32 cellular contexts compared by ENCODE assay signal in genomic region chr11:69354545-69354897, GRCh38.
"Had no signal": no experiment of that assay in that cellular context is flagged by ENCODE, and none has a peak within 500 bp of the region (broad histone marks: within the 10 kb centered on the region; RNA-seq: fewer than 3 reads in every experiment).

No MANE protein-coding gene starts in this region.

- DNase-seq: activated CD4-positive, alpha-beta T cell treated with anti-CD3 and anti-CD28 coated beads for 48 hours; activated CD4-positive, alpha-beta T cell treated with anti-CD3 and anti-CD28 coated beads, Interleukin-2, amount 50 U/mL, for 48 hours; activated CD8-positive, alpha-beta memory T cell treated with anti-CD3 and anti-CD28 coated beads, Interleukin-2, amount 10 ng/mL, durations not matched to agents 7 days and 5 days; activated effector memory CD4-positive, alpha-beta T cell treated with Interleukin-2 at 50 U/mL for 16 hours; activated naive CD4-positive, alpha-beta T cell treated with Interleukin-2 at 50 U/mL for 16 hours; central memory CD4-positive, alpha-beta T cell; dermis blood vessel endothelial cell; effector CD4-positive, alpha-beta T cell; esophagus squamous epithelium; foreskin melanocyte; left cardiac atrium; left ventricle myocardium superior; naive B cell; nephron progenitor cell; retina; stimulated activated CD4-positive, alpha-beta T cell treated with anti-CD3 and anti-CD28 coated beads, Interleukin-1b, Interleukin-23, amount 100 ng/mL, for 48 hours; stimulated activated CD4-positive, alpha-beta T cell treated with anti-CD3 and anti-CD28 coated beads, Interleukin-4, amount 100 ng/mL, for 4 hours; stimulated activated naive B cell treated with anti-CD40 and anti-IgM and Interleukin-4, amounts not matched to agents 10 μg/mL and 1 μg/mL and 100 μg/mL, for 72 hours; stomach; T-helper 17 cell; T1000; thyroid gland; WERI-Rb-1 had no signal

- ATAC-seq: activated CD4-positive, CD25-positive, alpha-beta regulatory T cell treated with anti-CD3 and anti-CD28 coated beads, Interleukin-2, amount 50 U/mL, for 24 hours; activated CD8-positive, alpha-beta memory T cell treated with anti-CD3 and anti-CD28 coated beads, Interleukin-2, amount 10 ng/mL, durations not matched to agents 7 days and 5 days; left cardiac atrium; left ventricle myocardium superior; stimulated activated naive B cell treated with anti-CD40 and anti-IgM and Interleukin-4, amounts not matched to agents 10 μg/mL and 1 μg/mL and 100 μg/mL, for 72 hours; T-helper 17 cell had no signal

- H3K4me3 ChIP-seq: breast epithelium, esophagus squamous epithelium, smooth muscle cell, stomach, thyroid gland, upper lobe of left lung, vagina had no signal

- H3K36me3 ChIP-seq: breast epithelium, esophagus squamous epithelium, neutrophil, stomach, thyroid gland, upper lobe of left lung, vagina, WERI-Rb-1 had no signal

- H3K4me3 Mint-ChIP-seq: activated CD8-positive, alpha-beta memory T cell treated with anti-CD3 and anti-CD28 coated beads, Interleukin-2, amount 10 ng/mL, durations not matched to agents 7 days and 5 days; activated naive CD8-positive, alpha-beta T cell; mesothelial cell of epicardium; naive B cell; nephron progenitor cell; stimulated activated naive B cell treated with anti-CD40 and anti-IgM and Interleukin-4, amounts not matched to agents 10 μg/mL and 1 μg/mL and 100 μg/mL, for 72 hours; T-helper 17 cell had no signal

- H3K36me3 Mint-ChIP-seq: activated CD8-positive, alpha-beta memory T cell treated with anti-CD3 and anti-CD28 coated beads, Interleukin-2, amount 10 ng/mL, durations not matched to agents 7 days and 5 days; activated naive CD8-positive, alpha-beta T cell; mesothelial cell of epicardium had no signal

- H3K27me3 ChIP-seq: neutrophil, thyroid gland, upper lobe of left lung, vagina had no signal

- H3K4me1 ChIP-seq: breast epithelium, stomach, thyroid gland, upper lobe of left lung, vagina had no signal

- H3K27me3 Mint-ChIP-seq: activated naive CD8-positive, alpha-beta T cell had no signal

- H3K27ac ChIP-seq: breast epithelium, epithelial cell of prostate, esophagus squamous epithelium, neutrophil, stomach, thyroid gland, upper lobe of left lung, vagina, WERI-Rb-1 had no signal

- H3K4me1 Mint-ChIP-seq: mesothelial cell of epicardium had no signal

- H3K9me3 ChIP-seq: neutrophil, thyroid gland had no signal

- H3K27ac Mint-ChIP-seq: activated CD8-positive, alpha-beta memory T cell treated with anti-CD3 and anti-CD28 coated beads, Interleukin-2, amount 10 ng/mL, durations not matched to agents 7 days and 5 days; activated naive CD8-positive, alpha-beta T cell; mesothelial cell of epicardium; nephron progenitor cell; stimulated activated naive B cell treated with anti-CD40 and anti-IgM and Interleukin-4, amounts not matched to agents 10 μg/mL and 1 μg/mL and 100 μg/mL, for 72 hours; T-helper 17 cell had no signal
